28 cellular contexts compared by ENCODE assay signal in the genomic region with DNA sequence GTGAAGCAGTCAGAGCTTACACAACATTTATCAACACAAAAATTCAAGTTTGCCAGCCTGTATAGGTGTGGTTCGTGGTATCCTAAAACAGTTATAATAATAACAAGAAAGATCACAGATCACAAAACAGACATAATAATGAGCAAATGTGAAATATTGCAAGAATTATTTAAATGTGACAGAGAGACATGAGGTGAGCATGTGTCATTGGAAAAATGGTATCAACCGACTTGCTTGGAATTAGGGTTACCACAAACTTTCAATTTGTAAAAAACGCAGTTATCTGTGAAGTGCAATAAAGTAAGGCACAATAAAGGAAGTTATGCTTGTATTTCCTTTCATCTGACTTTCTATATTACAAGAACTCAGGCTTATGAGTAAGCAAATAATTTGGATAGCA.
A peak's percentile ranks its signal among the peaks of the same experiment; 100 is the strongest.
DNase-seq lines count a peak whose midpoint lies in the region; ATAC-seq, FAIRE-seq and TF ChIP-seq lines count a peak whose summit lies in the region.
"Had no signal": no experiment of that assay in that cellular context is flagged by ENCODE, and none has a peak within 500 bp of the region (broad histone marks: within the 10 kb centered on the region; RNA-seq: fewer than 3 reads in every experiment).

No MANE protein-coding gene starts in this region.

- TF ChIP-seq CTCF in OCI-LY7 (conservative IDR thresholded peaks at IDR 0.05; ENCODE audit: low read length) = no peak

- POLR2A ChIA-PET in OCI-LY7 (lab: Charles Lee) = interaction anchor here (1.0 to 5.3 kb wide), 3 partner anchors 16 to 250 kb away, joined by 4 to 61 read pairs (median 6); a partner anchor contains a TSS
- POLR2A ChIA-PET in activated naive CD8-positive, alpha-beta T cell treated with anti-CD3 and anti-CD28 coated beads, Interleukin-2, amount 10 ng/mL, durations not matched to agents 7 days and 5 days (lab: Charles Lee) = no interaction called here

- DNase-seq in activated T-cell treated with anti-CD3 and anti-CD28 coated beads, Interleukin-2, amount 50 U/mL, for 4 hours = no peak
- no peak for DNase-seq in activated T-cell treated with anti-CD3 and anti-CD28 coated beads for 4 hours
- no peak for DNase-seq in OCI-LY7 (ENCODE audit: low spot score)
- no peak for DNase-seq in activated naive CD8-positive, alpha-beta T cell treated with anti-CD3 and anti-CD28 coated beads, Interleukin-2, amount 10 ng/mL, durations not matched to agents 7 days and 5 days
- DNase-seq in stimulated activated naive CD8-positive, alpha-beta T cell treated with anti-CD3 and anti-CD28 coated beads, Interleukin-15, amount 100 ng/mL, for 72 hours = no peak
- DNase-seq in GDM1 (lab: John Stamatoyannopoulos, UW) = no peak
- no peak for DNase-seq in RCC 7860 (ENCODE audit: low spot score)
- no peak for DNase-seq in MG63
- DNase-seq: activated CD8-positive, alpha-beta memory T cell treated with anti-CD3 and anti-CD28 coated beads, Interleukin-2, amount 10 ng/mL, durations not matched to agents 7 days and 5 days; activated effector memory CD4-positive, alpha-beta T cell treated with Interleukin-2 at 50 U/mL for 16 hours; AML-193; DMS79; HCEC 1CT; left lung; mesendoderm; NCI-H1105; NCI-H1930; NCI-H524; Peyer's patch; stimulated activated CD4-positive, alpha-beta T cell treated with anti-CD3 and anti-CD28 coated beads, Interleukin-15, amount 100 ng/mL, for 24 hours; stomach; thyroid gland had no signal

- FAIRE-seq in RCC 7860 (lab: Jason Lieb, UNC) = no peak
- FAIRE-seq: A204.1, islet of Langerhans had no signal

- H3K36me3 Mint-ChIP-seq in activated T-cell treated with anti-CD3 and anti-CD28 coated beads, Interleukin-2, amount 50 U/mL, for 4 hours (ENCODE audit: insufficient read depth) = no peaks in the 10 kb centered on the region
- H3K36me3 Mint-ChIP-seq in activated naive CD8-positive, alpha-beta T cell treated with anti-CD3 and anti-CD28 coated beads, Interleukin-2, amount 10 ng/mL, durations not matched to agents 7 days and 5 days = peaks cover 21% of the 10 kb centered on the region
- H3K36me3 Mint-ChIP-seq: brain, IgD-negative memory B cell had no signal

- no peak overlapping the region for H3K4me3 ChIP-seq in OCI-LY7 (ENCODE audit: low read depth, low read length, poor library complexity, severe bottlenecking)
- no peak overlapping the region for H3K4me3 ChIP-seq in MG63
- H3K4me3 ChIP-seq: left lung, Peyer's patch, stomach, thyroid gland had no signal

- CTCF ChIA-PET in OCI-LY7 (lab: Charles Lee; ENCODE audit: unreplicated experiment) = no interaction called here

- no peaks in the 10 kb centered on the region for H3K9me3 Mint-ChIP-seq in activated T-cell treated with anti-CD3 and anti-CD28 coated beads, Interleukin-2, amount 50 U/mL, for 4 hours
- no peaks in the 10 kb centered on the region for H3K9me3 Mint-ChIP-seq in activated naive CD8-positive, alpha-beta T cell treated with anti-CD3 and anti-CD28 coated beads, Interleukin-2, amount 10 ng/mL, durations not matched to agents 7 days and 5 days
- no peaks in the 10 kb centered on the region for H3K9me3 Mint-ChIP-seq in stimulated activated naive CD8-positive, alpha-beta T cell treated with anti-CD3 and anti-CD28 coated beads, Interleukin-15, amount 100 ng/mL, for 72 hours
- H3K9me3 Mint-ChIP-seq: brain, IgD-negative memory B cell had no signal

- peak; percentile 66 to 74 for ATAC-seq in activated T-cell treated with anti-CD3 and anti-CD28 coated beads, Interleukin-2, amount 50 U/mL, for 4 hours
- no peak for ATAC-seq in activated naive CD8-positive, alpha-beta T cell treated with anti-CD3 and anti-CD28 coated beads, Interleukin-2, amount 10 ng/mL, durations not matched to agents 7 days and 5 days (ENCODE audit: low read depth)
- peak; percentile 80 for ATAC-seq in stimulated activated naive CD8-positive, alpha-beta T cell treated with anti-CD3 and anti-CD28 coated beads, Interleukin-15, amount 100 ng/mL, for 72 hours
- ATAC-seq: activated CD8-positive, alpha-beta memory T cell treated with anti-CD3 and anti-CD28 coated beads, Interleukin-2, amount 10 ng/mL, durations not matched to agents 7 days and 5 days; left lung; sciatic nerve had no signal

- H3K36me3 ChIP-seq in OCI-LY7 (ENCODE audit: insufficient read depth, low read length) (peaks cover 34% of the 10 kb centered on the region), MG63 (no peaks in the 10 kb centered on the region)
- H3K36me3 ChIP-seq: left lung, Peyer's patch, stomach, thyroid gland had no signal

- H3K9me2 ChIP-seq in OCI-LY7 (ENCODE audit: insufficient read depth, low read length) = no peaks in the 10 kb centered on the region

- no TSS peak for BruUV-seq in OCI-LY7 (replicated peaks; lab: Mats Ljungman, UMichigan)

- H3K79me2 ChIP-seq in OCI-LY7 (ENCODE audit: insufficient read depth, low read depth, low read length) = peaks cover 16% of the 10 kb centered on the region; the same call in 1 of the 2 replicates

- H3K4me3 Mint-ChIP-seq in activated T-cell treated with anti-CD3 and anti-CD28 coated beads, Interleukin-2, amount 50 U/mL, for 4 hours = no peak overlapping the region
- peak overlapping the region; percentile 2 for H3K4me3 Mint-ChIP-seq in activated naive CD8-positive, alpha-beta T cell treated with anti-CD3 and anti-CD28 coated beads, Interleukin-2, amount 10 ng/mL, durations not matched to agents 7 days and 5 days
- H3K4me3 Mint-ChIP-seq in stimulated activated naive CD8-positive, alpha-beta T cell treated with anti-CD3 and anti-CD28 coated beads, Interleukin-15, amount 100 ng/mL, for 72 hours = peak overlapping the region in 1 of 2 donors; percentile 53
- H3K4me3 Mint-ChIP-seq: activated CD8-positive, alpha-beta memory T cell treated with anti-CD3 and anti-CD28 coated beads, Interleukin-2, amount 10 ng/mL, durations not matched to agents 7 days and 5 days; brain; IgD-negative memory B cell had no signal

- H3K4me2 ChIP-seq in OCI-LY7 (ENCODE audit: low read length) = 0 out of 2 replicates have a peak overlapping the region, but pooled peaks have one; percentile 18

- no peak overlapping the region for H3K27ac Mint-ChIP-seq in activated naive CD8-positive, alpha-beta T cell treated with anti-CD3 and anti-CD28 coated beads, Interleukin-2, amount 10 ng/mL, durations not matched to agents 7 days and 5 days
- peak overlapping the region in 1 of 2 donors; percentile 93 for H3K27ac Mint-ChIP-seq in stimulated activated naive CD8-positive, alpha-beta T cell treated with anti-CD3 and anti-CD28 coated beads, Interleukin-15, amount 100 ng/mL, for 72 hours
- H3K27ac Mint-ChIP-seq: activated CD8-positive, alpha-beta memory T cell treated with anti-CD3 and anti-CD28 coated beads, Interleukin-2, amount 10 ng/mL, durations not matched to agents 7 days and 5 days; brain; IgD-negative memory B cell; progenitor cell of endocrine pancreas had no signal

- H3K27me3 ChIP-seq in MG63 = no peaks in the 10 kb centered on the region
- H3K27me3 ChIP-seq: left lung, Peyer's patch, stomach, thyroid gland had no signal

- H3K9me3 ChIP-seq in OCI-LY7 (ENCODE audit: low read length) = no peaks in the 10 kb centered on the region
- H3K9me3 ChIP-seq in MG63 = peaks cover 2% of the 10 kb centered on the region; the same call in 1 of the 2 replicates
- H3K9me3 ChIP-seq: left lung, Peyer's patch, stomach, thyroid gland had no signal

- no peaks in the 10 kb centered on the region for H4K20me1 ChIP-seq in OCI-LY7 (ENCODE audit: insufficient read depth, low read length)

- H3K27ac ChIP-seq in OCI-LY7 (ENCODE audit: low read depth, low read length, poor library complexity, severe bottlenecking) = no peak overlapping the region
- H3K27ac ChIP-seq: left lung, Peyer's patch, stomach, thyroid gland had no signal

- peaks cover 22% of the 10 kb centered on the region for H3K4me1 Mint-ChIP-seq in activated T-cell treated with anti-CD3 and anti-CD28 coated beads, Interleukin-2, amount 50 U/mL, for 4 hours (ENCODE audit: low read depth)
- peaks cover 19% of the 10 kb centered on the region for H3K4me1 Mint-ChIP-seq in activated naive CD8-positive, alpha-beta T cell treated with anti-CD3 and anti-CD28 coated beads, Interleukin-2, amount 10 ng/mL, durations not matched to agents 7 days and 5 days
- H3K4me1 Mint-ChIP-seq in stimulated activated naive CD8-positive, alpha-beta T cell treated with anti-CD3 and anti-CD28 coated beads, Interleukin-15, amount 100 ng/mL, for 72 hours = peaks cover 46% of the 10 kb centered on the region

- intact Hi-C loops in OCI-LY7 (cut with micrococcal nuclease; ENCODE audit: unreplicated experiment) = no loop called here

- no peaks in the 10 kb centered on the region for H3K27me3 Mint-ChIP-seq in activated T-cell treated with anti-CD3 and anti-CD28 coated beads, Interleukin-2, amount 50 U/mL, for 4 hours (ENCODE audit: low read depth)
- H3K27me3 Mint-ChIP-seq in activated naive CD8-positive, alpha-beta T cell treated with anti-CD3 and anti-CD28 coated beads, Interleukin-2, amount 10 ng/mL, durations not matched to agents 7 days and 5 days = peaks cover 2% of the 10 kb centered on the region
- no peaks in the 10 kb centered on the region for H3K27me3 Mint-ChIP-seq in stimulated activated naive CD8-positive, alpha-beta T cell treated with anti-CD3 and anti-CD28 coated beads, Interleukin-15, amount 100 ng/mL, for 72 hours
- H3K27me3 Mint-ChIP-seq: activated CD8-positive, alpha-beta memory T cell treated with anti-CD3 and anti-CD28 coated beads, Interleukin-2, amount 10 ng/mL, durations not matched to agents 7 days and 5 days; brain; IgD-negative memory B cell; progenitor cell of endocrine pancreas had no signal

- peaks cover 61% of the 10 kb centered on the region for H3K4me1 ChIP-seq in OCI-LY7 (ENCODE audit: insufficient read depth, low read length, poor library complexity, severe bottlenecking)
- H3K4me1 ChIP-seq: left lung, Peyer's patch, stomach had no signal

- H2AFZ ChIP-seq in OCI-LY7 (ENCODE audit: low read length) = peak overlapping the region; percentile 5; the same call in 1 of the 2 replicates
